ENCODE assay signal across 8 cellular contexts in the genomic region with DNA sequence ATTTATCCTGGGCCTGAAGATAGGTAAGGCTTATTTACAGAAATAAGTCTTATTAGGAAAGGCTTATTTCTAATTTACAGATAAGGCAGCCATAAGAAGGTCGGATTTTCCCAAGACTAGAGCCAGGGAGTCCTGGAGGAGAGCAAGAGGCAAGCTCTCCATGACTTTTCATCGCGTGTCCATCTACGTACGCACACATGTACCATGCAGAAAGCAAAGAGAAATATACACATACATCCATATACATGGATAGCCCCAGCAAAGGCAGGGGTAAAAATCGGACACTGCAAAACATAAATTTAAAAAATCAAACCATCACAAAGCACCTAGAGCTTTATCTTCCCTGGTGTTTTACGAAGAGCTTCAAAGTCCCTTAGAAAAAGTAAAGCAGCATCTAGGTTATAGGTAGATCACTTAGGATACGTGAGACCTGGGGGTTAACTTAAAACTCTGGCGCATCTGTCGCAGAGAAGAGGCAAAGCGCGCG. TPM values are rescaled to one million over a fixed set of nuclear protein-coding genes. Genes with fewer than 3 reads are reported as not detected.
A peak's percentile ranks its signal among the peaks of the same experiment; 100 is the strongest.
DNase-seq lines count a peak whose midpoint lies in the region; ATAC-seq and TF ChIP-seq lines count a peak whose summit lies in the region.

No MANE protein-coding gene starts in this region.

- H3K36me3 ChIP-seq in WERI-Rb-1 = peaks cover 8% of the 10 kb centered on the region

- H3K4me3 ChIP-seq in WERI-Rb-1 (ENCODE audit: low read depth, low read length) = peak overlapping the region; percentile 98

- H3K27me3 Mint-ChIP-seq in progenitor cell of endocrine pancreas = peaks cover 15% of the 10 kb centered on the region

- TF ChIP-seq CTCF in WERI-Rb-1 (IDR thresholded peaks at IDR 0.05; ENCODE audit: low read depth, low read length) (no peak), foreskin keratinocyte (conservative IDR thresholded peaks at IDR 0.05) (no peak), progenitor cell of endocrine pancreas (IDR thresholded peaks at IDR 0.05; ENCODE audit: unreplicated experiment) (no peak)

- ATAC-seq in GM18498 (IDR thresholded peaks at IDR 0.05; ENCODE audit: unreplicated experiment) (peak; percentile 3), HG03025 (IDR thresholded peaks at IDR 0.05; ENCODE audit: low FRiP score, unreplicated experiment) (peak; percentile 3), foreskin keratinocyte (peak; percentile 8), GM18520 (IDR thresholded peaks at IDR 0.05; ENCODE audit: unreplicated experiment) (no peak)

- H3K36me3 Mint-ChIP-seq in progenitor cell of endocrine pancreas (ENCODE audit: insufficient read depth) = peaks cover 2% of the 10 kb centered on the region

- H3K27me3 ChIP-seq in WERI-Rb-1 (ENCODE audit: insufficient read depth, low read depth, severe bottlenecking) = no peaks in the 10 kb centered on the region
- H3K27me3 ChIP-seq in foreskin keratinocyte = peaks cover 4% of the 10 kb centered on the region

- peak overlapping the region; percentile 98 for H3K27ac ChIP-seq in WERI-Rb-1
- peak overlapping the region; percentile 76 for H3K27ac ChIP-seq in foreskin keratinocyte

- peak overlapping the region; percentile 96 for H3K27ac Mint-ChIP-seq in progenitor cell of endocrine pancreas

- DNase-seq in WERI-Rb-1 (no peak), foreskin keratinocyte (no peak), progenitor cell of endocrine pancreas (ENCODE audit: low spot score, unreplicated experiment) (no peak), GM03348 (ENCODE audit: low spot score) (no peak), cerebellar nuclear complex (lab: John Stamatoyannopoulos, UW) (no peak)

- H3K4me1 Mint-ChIP-seq in progenitor cell of endocrine pancreas (ENCODE audit: low read depth) = peaks cover 18% of the 10 kb centered on the region

- H3K9me3 Mint-ChIP-seq in progenitor cell of endocrine pancreas (ENCODE audit: low read depth) = no peaks in the 10 kb centered on the region

- H3K9me3 ChIP-seq in WERI-Rb-1 (ENCODE audit: severe bottlenecking) = no peaks in the 10 kb centered on the region

- peak overlapping the region; percentile 91 for H3K4me3 Mint-ChIP-seq in progenitor cell of endocrine pancreas (ENCODE audit: low read depth)

- H3K4me1 ChIP-seq in foreskin keratinocyte = peaks cover 19% of the 10 kb centered on the region

RNA-seq across cellular contexts. Expression of a gene that starts 25.8 kb away (rescaled TPM):
- 11.5 and 12.5 TPM in 2 replicates for total RNA-seq in foreskin keratinocyte
- polyA plus RNA-seq in foreskin keratinocyte = 3.8 and 4.5 TPM in 2 replicates
- total RNA-seq in progenitor cell of endocrine pancreas = 27.5 and 31.1 TPM in 2 replicates
